Comparison of ENCODE assay signal across 8 cellular contexts in the genomic region with DNA sequence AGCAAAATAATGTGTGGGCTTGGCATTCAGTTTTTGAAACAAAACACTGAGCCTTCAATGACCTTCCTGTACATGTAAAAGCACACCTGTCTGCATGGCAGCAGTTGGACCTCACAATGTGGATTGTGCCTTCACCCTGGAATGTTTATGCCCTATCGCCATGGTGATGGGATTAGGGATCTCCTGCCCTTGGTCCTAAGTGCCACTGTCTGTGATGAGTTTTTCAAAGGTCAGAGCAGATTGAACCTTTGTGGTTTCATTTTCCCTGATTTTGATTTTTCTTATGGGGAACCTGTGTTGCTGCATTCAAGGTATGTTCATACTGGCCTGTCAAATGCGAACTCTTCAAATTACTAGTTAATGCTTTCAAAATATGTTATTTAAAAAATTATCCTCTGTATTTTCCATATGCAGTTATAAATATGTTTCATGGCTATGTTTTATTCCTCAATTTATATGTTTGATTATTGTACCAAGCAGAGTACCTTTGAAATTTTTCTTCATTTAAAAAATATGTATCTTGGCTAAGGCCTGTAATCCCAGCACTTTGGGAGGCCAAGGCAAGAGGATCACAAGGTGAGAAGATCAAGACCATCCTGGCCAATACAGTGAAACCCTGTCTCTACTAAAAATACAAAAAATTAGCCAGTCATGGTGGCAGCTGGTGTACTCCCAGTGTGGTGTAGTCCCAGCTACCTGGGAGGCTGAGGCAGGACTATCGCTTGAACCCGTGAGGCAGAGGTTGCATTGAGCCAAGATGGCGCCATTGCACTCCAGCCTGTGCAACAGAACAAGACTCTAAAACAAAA.
DNase-seq lines count a peak whose midpoint lies in the region; ATAC-seq and TF ChIP-seq lines count a peak whose summit lies in the region.
"Not testable (repeated sequence)": the region's sequence is repeated elsewhere in the genome, so short reads cannot be mapped to it uniquely, and the experiment has no call there.

No MANE protein-coding gene starts in this region.

- not testable (repeated sequence) for H3K36me3 Mint-ChIP-seq in activated naive CD4-positive, alpha-beta T cell treated with anti-CD3 and anti-CD28 coated beads, Interleukin-2, amount 50 U/mL, for 72 hours; natural killer cell treated with Interleukin-12 subunit alpha and Interleukin-12 subunit beta and Interleukin-15 and Interleukin-18, amount 100 ng/mL, for 72 hours

- not testable (repeated sequence) for H3K27ac Mint-ChIP-seq in activated naive CD4-positive, alpha-beta T cell treated with anti-CD3 and anti-CD28 coated beads, Interleukin-2, amount 50 U/mL, for 72 hours; natural killer cell treated with Interleukin-12 subunit alpha and Interleukin-12 subunit beta and Interleukin-15 and Interleukin-18, amount 100 ng/mL, for 72 hours

- intact Hi-C loops in Right ventricle myocardium superior (cut with DNase I): not testable (repeated sequence)

- TF ChIP-seq CTCF in thoracic aorta (IDR thresholded peaks at IDR 0.05): not testable (repeated sequence)

- not testable (repeated sequence) for H3K4me3 ChIP-seq in thoracic aorta

- H3K4me1 ChIP-seq in thoracic aorta (ENCODE audit: control insufficient read depth in 1 of 2, low read depth in 2 of 2): not testable (repeated sequence)

- peak; percentile 47 for DNase-seq in NCI-H460 (ENCODE audit: extremely low read depth, low read depth)
- peak in 1 of 2 donors; percentile 13 for DNase-seq in activated naive CD4-positive, alpha-beta T cell treated with anti-CD3 and anti-CD28 coated beads, Interleukin-2, amount 50 U/mL, for 72 hours (ENCODE audit: low spot score in 2 of 2)
- peak; percentile 56 for DNase-seq in Right ventricle myocardium superior
- DNase-seq in natural killer cell treated with Interleukin-12 subunit alpha and Interleukin-12 subunit beta and Interleukin-15 and Interleukin-18, amount 100 ng/mL, for 72 hours (ENCODE audit: low spot score): not testable (repeated sequence)
- peak; percentile 52 for DNase-seq in thoracic aorta (ENCODE audit: low spot score)

- H3K27me3 ChIP-seq in thoracic aorta (replicated peaks; ENCODE audit: insufficient read depth): not testable (repeated sequence)

- not testable (repeated sequence) for H3K36me3 ChIP-seq in thoracic aorta

- H3K27me3 Mint-ChIP-seq in natural killer cell treated with Interleukin-12 subunit alpha and Interleukin-12 subunit beta and Interleukin-15 and Interleukin-18, amount 100 ng/mL, for 72 hours: not testable (repeated sequence)

- H3K27ac ChIP-seq in thoracic aorta: not testable (repeated sequence)

- H3K4me1 Mint-ChIP-seq in natural killer cell treated with Interleukin-12 subunit alpha and Interleukin-12 subunit beta and Interleukin-15 and Interleukin-18, amount 100 ng/mL, for 72 hours (ENCODE audit: low read depth in 2 of 2): not testable (repeated sequence)

- H3K9me3 Mint-ChIP-seq in activated naive CD4-positive, alpha-beta T cell treated with anti-CD3 and anti-CD28 coated beads, Interleukin-2, amount 50 U/mL, for 72 hours: peaks cover 9 to 10% of the 10 kb centered on the region in 2 donors
- peaks cover 10% of the 10 kb centered on the region for H3K9me3 Mint-ChIP-seq in natural killer cell treated with Interleukin-12 subunit alpha and Interleukin-12 subunit beta and Interleukin-15 and Interleukin-18, amount 100 ng/mL, for 72 hours

- not testable (repeated sequence) for H3K9me3 ChIP-seq in thoracic aorta

- peak; percentile 91 for ATAC-seq in GM18519 (IDR thresholded peaks at IDR 0.05; ENCODE audit: low FRiP score, unreplicated experiment)
- ATAC-seq in GM21717 (IDR thresholded peaks at IDR 0.05; ENCODE audit: unreplicated experiment): peak; percentile 84
- ATAC-seq in HG03097 (IDR thresholded peaks at IDR 0.05; ENCODE audit: low FRiP score, unreplicated experiment): peak; percentile 82
- ATAC-seq in activated naive CD4-positive, alpha-beta T cell treated with anti-CD3 and anti-CD28 coated beads, Interleukin-2, amount 50 U/mL, for 72 hours: peak; percentile 85
- ATAC-seq in Right ventricle myocardium superior (ENCODE audit: poor library complexity): peak; percentile 96
- peak; percentile 66 to 88 for ATAC-seq in natural killer cell treated with Interleukin-12 subunit alpha and Interleukin-12 subunit beta and Interleukin-15 and Interleukin-18, amount 100 ng/mL, for 72 hours
- peak; percentile 98 for ATAC-seq in thoracic aorta (ENCODE audit: insufficient number of reproducible peaks, low FRiP score, low read depth)

- H3K4me3 Mint-ChIP-seq in natural killer cell treated with Interleukin-12 subunit alpha and Interleukin-12 subunit beta and Interleukin-15 and Interleukin-18, amount 100 ng/mL, for 72 hours: not testable (repeated sequence)
